In genomic region chr12:15700595-15700994, GRCh38 we compare ENCODE assay signal across 9 cellular contexts.
A peak's percentile ranks its signal among the peaks of the same experiment; 100 is the strongest.
DNase-seq lines count a peak whose midpoint lies in the region; ATAC-seq, FAIRE-seq and TF ChIP-seq lines count a peak whose summit lies in the region.
"Had no signal": no experiment of that assay in that cellular context is flagged by ENCODE, and none has a peak within 500 bp of the region (broad histone marks: within the 10 kb centered on the region; RNA-seq: fewer than 3 reads in every experiment).

No MANE protein-coding gene starts in this region.

- CTCF ChIA-PET in activated CD4-positive, alpha-beta memory T cell treated with anti-CD3 and anti-CD28 coated beads for 36 hours (lab: Charles Lee) = no interaction called here

- H3K4me1 Mint-ChIP-seq in activated T-cell treated with anti-CD3 and anti-CD28 coated beads, Interleukin-2, amount 50 U/mL, for 24 hours (ENCODE audit: low read depth) = peaks cover 36% of the 10 kb centered on the region
- peaks cover 32% of the 10 kb centered on the region for H3K4me1 Mint-ChIP-seq in activated CD4-positive, alpha-beta memory T cell treated with anti-CD3 and anti-CD28 coated beads for 36 hours (ENCODE audit: low read depth)

- no peaks in the 10 kb centered on the region for H3K27me3 ChIP-seq in left ventricle myocardium inferior (ENCODE audit: low read depth)
- H3K27me3 ChIP-seq in thoracic aorta (replicated peaks; ENCODE audit: insufficient read depth) = no peaks in the 10 kb centered on the region
- H3K27me3 ChIP-seq in small intestine (ENCODE audit: control insufficient read depth in 2 of 2, insufficient read depth in 2 of 2, low read length in 2 of 2) = no peaks in the 10 kb centered on the region

- peaks cover 7% of the 10 kb centered on the region for H3K27me3 Mint-ChIP-seq in activated T-cell treated with anti-CD3 and anti-CD28 coated beads, Interleukin-2, amount 50 U/mL, for 24 hours
- H3K27me3 Mint-ChIP-seq in activated CD4-positive, alpha-beta memory T cell treated with anti-CD3 and anti-CD28 coated beads for 36 hours = peaks cover 4% of the 10 kb centered on the region

- ATAC-seq in HG03135 (IDR thresholded peaks at IDR 0.05; ENCODE audit: unreplicated experiment) (peak; percentile 54), thoracic aorta (ENCODE audit: insufficient number of reproducible peaks, low FRiP score, low read depth) (peak; percentile 89)

- peak overlapping the region; percentile 88 for H3K27ac Mint-ChIP-seq in activated T-cell treated with anti-CD3 and anti-CD28 coated beads, Interleukin-2, amount 50 U/mL, for 24 hours
- peak overlapping the region; percentile 79 for H3K27ac Mint-ChIP-seq in activated CD4-positive, alpha-beta memory T cell treated with anti-CD3 and anti-CD28 coated beads for 36 hours

- DNase-seq in activated T-cell treated with anti-CD3 and anti-CD28 coated beads, Interleukin-2, amount 50 U/mL, for 24 hours = no peak
- no peak for DNase-seq in activated T-cell treated with anti-CD3 and anti-CD28 coated beads, Interleukin-2, amount 50 U/mL, for 48 hours
- no peak for DNase-seq in activated CD4-positive, alpha-beta memory T cell treated with anti-CD3 and anti-CD28 coated beads for 36 hours
- no peak for DNase-seq in left ventricle myocardium inferior
- DNase-seq in thoracic aorta (ENCODE audit: low spot score) = no peak
- no peak for DNase-seq in DMS153 (lab: John Stamatoyannopoulos, UW)
- no peak for DNase-seq in small intestine
- DNase-seq: DND-41 had no signal

- H3K27ac ChIP-seq in left ventricle myocardium inferior (replicated peaks) = peak overlapping the region; percentile 81
- H3K27ac ChIP-seq in thoracic aorta = peak overlapping the region; percentile 72 to 81
- H3K27ac ChIP-seq in small intestine (ENCODE audit: low read depth in 1 of 2, low read length in 1 of 2) = no peak overlapping the region

- H3K36me3 ChIP-seq in left ventricle myocardium inferior = no peaks in the 10 kb centered on the region
- no peaks in the 10 kb centered on the region for H3K36me3 ChIP-seq in thoracic aorta
- H3K36me3 ChIP-seq in small intestine (ENCODE audit: control insufficient read depth in 2 of 2, insufficient read depth in 2 of 2, low read length in 2 of 2) = no peaks in the 10 kb centered on the region

- no peak for TF ChIP-seq CTCF in left ventricle myocardium inferior (IDR thresholded peaks at IDR 0.05; ENCODE audit: borderline replicate concordance)
- no peak for TF ChIP-seq CTCF in thoracic aorta (IDR thresholded peaks at IDR 0.05)

- WGBS in small intestine, 3 donors = 60 to 85% (median 70%) methylated on average over 1 of the region's 1 CpG

- peak overlapping the region; percentile 4 for H3K4me3 ChIP-seq in left ventricle myocardium inferior
- no peak overlapping the region for H3K4me3 ChIP-seq in thoracic aorta
- H3K4me3 ChIP-seq in small intestine (ENCODE audit: low read depth in 1 of 2, low read length in 2 of 2) = no peak overlapping the region

- H3K4me1 ChIP-seq in left ventricle myocardium inferior (peaks cover 67% of the 10 kb centered on the region), thoracic aorta (ENCODE audit: control insufficient read depth in 1 of 2, low read depth in 2 of 2) (peaks cover 52 to 71% of the 10 kb centered on the region in 2 donors), small intestine (ENCODE audit: control insufficient read depth in 2 of 2, insufficient read depth in 1 of 2, low read depth in 1 of 2, low read length in 1 of 2) (peaks cover 0 to 3% of the 10 kb centered on the region in 2 donors)

- no peak for FAIRE-seq in small intestine (lab: Jason Lieb, UNC)

- H3K4me3 Mint-ChIP-seq in activated T-cell treated with anti-CD3 and anti-CD28 coated beads, Interleukin-2, amount 50 U/mL, for 24 hours = peak overlapping the region; percentile 44
- H3K4me3 Mint-ChIP-seq in activated CD4-positive, alpha-beta memory T cell treated with anti-CD3 and anti-CD28 coated beads for 36 hours = no peak overlapping the region

- no peaks in the 10 kb centered on the region for H3K36me3 Mint-ChIP-seq in activated T-cell treated with anti-CD3 and anti-CD28 coated beads, Interleukin-2, amount 50 U/mL, for 24 hours (ENCODE audit: low read depth)
- no peaks in the 10 kb centered on the region for H3K36me3 Mint-ChIP-seq in activated CD4-positive, alpha-beta memory T cell treated with anti-CD3 and anti-CD28 coated beads for 36 hours

- H3K9me3 ChIP-seq in left ventricle myocardium inferior (replicated peaks) = no peaks in the 10 kb centered on the region
- H3K9me3 ChIP-seq in thoracic aorta = no peaks in the 10 kb centered on the region
- no peaks in the 10 kb centered on the region for H3K9me3 ChIP-seq in small intestine (ENCODE audit: control insufficient read depth, low read depth)

- POLR2A ChIA-PET in activated CD4-positive, alpha-beta memory T cell treated with anti-CD3 and anti-CD28 coated beads for 36 hours (lab: Charles Lee) = no interaction called here

- intact Hi-C loops in activated CD4-positive, alpha-beta memory T cell treated with anti-CD3 and anti-CD28 coated beads for 36 hours (cut with micrococcal nuclease) = loop anchor here (1.0 to 5.0 kb wide), 5 partner anchors 8 to 1018 kb away; partner anchors contain the start of gene EPS8
- intact Hi-C loops in left ventricle myocardium inferior (cut with micrococcal nuclease) = no loop called here

- no peaks in the 10 kb centered on the region for H3K9me3 Mint-ChIP-seq in activated T-cell treated with anti-CD3 and anti-CD28 coated beads, Interleukin-2, amount 50 U/mL, for 24 hours
- no peaks in the 10 kb centered on the region for H3K9me3 Mint-ChIP-seq in activated CD4-positive, alpha-beta memory T cell treated with anti-CD3 and anti-CD28 coated beads for 36 hours

Comparison
In these comparisons a context has a peak if more than half of its experiments do, and no peak if none do; other contexts are left out.
1. H3K27ac ChIP-seq: peak in left ventricle myocardium inferior (single experiment) and thoracic aorta (2 of 2); none in small intestine (0 of 2).